In genomic region chr22:20952544-20953341, GRCh38 we compare ENCODE assay signal across 16 cellular contexts. TPM values are rescaled to one million over a fixed set of nuclear protein-coding genes. Genes with fewer than 3 reads are reported as not detected.
DNase-seq lines count a peak whose midpoint lies in the region; ATAC-seq and TF ChIP-seq lines count a peak whose summit lies in the region.
"Had no signal": no experiment of that assay in that cellular context is flagged by ENCODE, and none has a peak within 500 bp of the region (broad histone marks: within the 10 kb centered on the region; RNA-seq: fewer than 3 reads in every experiment).

No MANE protein-coding gene starts in this region.

- no peaks in the 10 kb centered on the region for H3K9me3 ChIP-seq in right lobe of liver
- no peaks in the 10 kb centered on the region for H3K9me3 ChIP-seq in spleen
- H3K9me3 ChIP-seq: A549, heart right ventricle had no signal

- ATAC-seq in right lobe of liver: peak; percentile 61 to 71 (median 62)
- ATAC-seq: A549; HCT116; heart right ventricle; naive thymus-derived CD4-positive, alpha-beta T cell had no signal

- peaks cover 16% of the 10 kb centered on the region for H3K27me3 Mint-ChIP-seq in activated T-cell treated with anti-CD3 and anti-CD28 coated beads, Interleukin-2, amount 50 U/mL, for 24 hours

- H3K4me1 ChIP-seq in right lobe of liver (peaks cover 0 to 56% (median 28%) of the 10 kb centered on the region in 4 donors), spleen (peaks cover 0 to 41% (median 12%) of the 10 kb centered on the region in 6 donors)

- H3K36me3 ChIP-seq in right lobe of liver (peaks cover 0 to 14% (median 6%) of the 10 kb centered on the region in 4 donors), spleen (peaks cover 0 to 67% (median 42%) of the 10 kb centered on the region in 6 donors)

- peaks cover 65% of the 10 kb centered on the region for H3K36me3 Mint-ChIP-seq in activated T-cell treated with anti-CD3 and anti-CD28 coated beads, Interleukin-2, amount 50 U/mL, for 24 hours (ENCODE audit: low read depth)

- TF ChIP-seq POLR2A in right lobe of liver (IDR thresholded peaks at IDR 0.05) (no peak), spleen (IDR thresholded peaks at IDR 0.05) (no peak)

- H3K4me3 ChIP-seq in right lobe of liver (no peak overlapping the region), spleen (no peak overlapping the region)
- H3K4me3 ChIP-seq: A549, heart right ventricle had no signal

- no peak overlapping the region for H3K4me3 Mint-ChIP-seq in activated T-cell treated with anti-CD3 and anti-CD28 coated beads, Interleukin-2, amount 50 U/mL, for 24 hours
- H3K4me3 Mint-ChIP-seq: activated naive CD8-positive, alpha-beta T cell treated with anti-CD3 and anti-CD28 coated beads, Interleukin-2, amount 10 ng/mL, durations not matched to agents 7 days and 5 days; central memory CD8-positive, alpha-beta T cell; naive thymus-derived CD4-positive, alpha-beta T cell had no signal

- WGBS in right lobe of liver (ENCODE audit: insufficient coverage, low coverage, low lambda C conversion rate, missing lambda C conversion rate): 56% methylated on average over 12 of the region's 13 CpGs
- WGBS in spleen, 5 donors: 91 to 95% (median 92%) methylated on average over 13 of the region's 13 CpGs

- no peaks in the 10 kb centered on the region for H3K9me3 Mint-ChIP-seq in activated T-cell treated with anti-CD3 and anti-CD28 coated beads, Interleukin-2, amount 50 U/mL, for 24 hours
- H3K9me3 Mint-ChIP-seq: activated naive CD8-positive, alpha-beta T cell treated with anti-CD3 and anti-CD28 coated beads, Interleukin-2, amount 10 ng/mL, durations not matched to agents 7 days and 5 days; central memory CD8-positive, alpha-beta T cell had no signal

- no peak overlapping the region for H3K27ac Mint-ChIP-seq in activated T-cell treated with anti-CD3 and anti-CD28 coated beads, Interleukin-2, amount 50 U/mL, for 24 hours
- H3K27ac Mint-ChIP-seq: activated naive CD8-positive, alpha-beta T cell treated with anti-CD3 and anti-CD28 coated beads, Interleukin-2, amount 10 ng/mL, durations not matched to agents 7 days and 5 days had no signal

- no peaks in the 10 kb centered on the region for H3K27me3 ChIP-seq in right lobe of liver
- H3K27me3 ChIP-seq in spleen (replicated peaks in 1 of 7): peaks cover 0 to 11% (median 0%) of the 10 kb centered on the region in 7 donors
- H3K27me3 ChIP-seq: heart right ventricle had no signal

- TF ChIP-seq CTCF in right lobe of liver (IDR thresholded peaks at IDR 0.05) (no peak), spleen (IDR thresholded peaks at IDR 0.05 in 8 of 11, conservative IDR thresholded peaks at IDR 0.05 in 3 of 11) (no peak)

- DNase-seq in NCI-H2196 (lab: John Stamatoyannopoulos, UW; ENCODE audit: unreplicated experiment) (peak; percentile 15), NCI-H2196 treated with DMSO at 0.1 percent for 48 hours (lab: John Stamatoyannopoulos, UW; ENCODE audit: unreplicated experiment) (no peak), SHP77 treated with DMSO at 0.1 percent for 48 hours (lab: John Stamatoyannopoulos, UW) (peak; percentile 78), right lobe of liver (peak; percentile 53 to 83 (median 82)), spleen (peak; percentile 25), NOMO-1 (lab: John Stamatoyannopoulos, UW; ENCODE audit: unreplicated experiment in 2 of 2) (no peak), SW480 (ENCODE audit: low spot score) (no peak)
- DNase-seq in activated T-cell treated with anti-CD3 and anti-CD28 coated beads, Interleukin-2, amount 50 U/mL, for 24 hours: no peak
- DNase-seq: activated naive CD8-positive, alpha-beta T cell treated with anti-CD3 and anti-CD28 coated beads, Interleukin-2, amount 10 ng/mL, durations not matched to agents 7 days and 5 days; heart right ventricle; naive thymus-derived CD4-positive, alpha-beta T cell; NCI-H2081 treated with DMSO at 0.1 percent for 48 hours had no signal

- H3K27ac ChIP-seq in right lobe of liver (peak overlapping the region; percentile 56 to 86 (median 85)), spleen (no peak overlapping the region)
- H3K27ac ChIP-seq: heart right ventricle had no signal

- H3K4me1 Mint-ChIP-seq in activated T-cell treated with anti-CD3 and anti-CD28 coated beads, Interleukin-2, amount 50 U/mL, for 24 hours (ENCODE audit: low read depth): peaks cover 29% of the 10 kb centered on the region

- intact Hi-C loops in right lobe of liver (cut with DNase I): no loop called here
- intact Hi-C loops in spleen (cut with DNase I; ENCODE audit: low total_unique reads): no loop called here

RNA-seq across cellular contexts. Expression of gene AIFM3, which starts 14.3 kb away (rescaled TPM):
- total RNA-seq in right lobe of liver (1 to 10 TPM in 3 of 6 experiments, under 1 TPM in 3; 0.37 to 1.4 (median 1.0) TPM), spleen (1 to 10 TPM; 3.7 to 8.7 (median 6.1) TPM)
- polyA plus RNA-seq in spleen: 1 to 10 TPM; 2.0 to 6.0 (median 5.3) TPM
- total RNA-seq: T-helper 1 cell treated with Interleukin-12 subunit alpha and Interleukin-12 subunit beta and Interleukin-4 antibody, amounts not matched to agents 30 ng/mL and 1 ng/mL, for 36 hours had no signal

RNA-seq across cellular contexts. Expression of gene LZTR1, which starts 29.4 kb away (rescaled TPM):
- total RNA-seq in right lobe of liver (10 to 100 TPM; 22.7 to 33.3 (median 27.0) TPM), spleen (10 to 100 TPM; 52.5 to 76.2 (median 62.6) TPM)
- 10 to 100 TPM; 21.9 to 44.5 (median 32.6) TPM for polyA plus RNA-seq in spleen

RNA-seq across cellular contexts. Expression of gene CRKL, which starts 35.5 kb away (rescaled TPM):
- 10 to 100 TPM; 27.5 to 53.1 (median 35.2) TPM for total RNA-seq in right lobe of liver
- 10 to 100 TPM; 56.7 to 65.3 (median 58.1) TPM for total RNA-seq in spleen
- 10 to 100 TPM; 11.5 to 17.9 (median 12.2) TPM for polyA plus RNA-seq in spleen

RNA-seq across cellular contexts. Expression of gene THAP7, which starts 49.2 kb away (rescaled TPM):
- total RNA-seq in right lobe of liver (10 to 100 TPM in 5 of 6 experiments, 1 to 10 TPM in 1; 9.3 to 32.5 (median 15.6) TPM), spleen (10 to 100 TPM; 16.7 to 38.7 (median 26.5) TPM)
- 10 to 100 TPM; 31.8 to 53.3 (median 47.5) TPM for polyA plus RNA-seq in spleen

Comparison
In these comparisons a context has a peak if more than half of its experiments do, and no peak if none do; other contexts are left out.
1. DNase-seq: peak in NCI-H2196 (single experiment), SHP77 treated with DMSO at 0.1 percent for 48 hours (single experiment), right lobe of liver (3 of 3) and spleen (single experiment); none in NCI-H2196 treated with DMSO at 0.1 percent for 48 hours (single experiment), activated T-cell treated with anti-CD3 and anti-CD28 coated beads, Interleukin-2, amount 50 U/mL, for 24 hours (single experiment), NOMO-1 (0 of 2) and SW480 (single experiment).
2. H3K27ac ChIP-seq: peak in right lobe of liver (3 of 3); none in spleen (0 of 8).